17 cellular contexts compared by ENCODE assay signal in the genomic region with DNA sequence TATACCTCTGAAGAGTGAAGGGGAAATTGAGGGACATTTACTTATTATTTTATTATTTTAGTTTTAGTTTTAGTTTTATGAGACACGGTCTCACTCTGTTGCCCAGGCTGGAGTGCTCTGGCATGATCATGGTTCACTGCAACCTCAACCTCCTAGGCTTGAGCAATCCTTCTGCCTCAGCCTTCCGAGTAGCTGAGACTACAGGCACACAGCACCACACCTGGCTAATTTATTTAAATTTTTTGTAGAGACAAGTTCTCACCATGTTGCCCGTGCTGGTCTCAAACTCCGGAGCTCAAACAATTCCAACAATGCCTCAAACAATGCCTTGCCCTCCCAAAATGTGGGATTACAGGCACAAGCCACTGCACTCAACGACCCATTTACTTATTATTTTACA.
A peak's percentile ranks its signal among the peaks of the same experiment; 100 is the strongest.
DNase-seq lines count a peak whose midpoint lies in the region; ATAC-seq, FAIRE-seq and TF ChIP-seq lines count a peak whose summit lies in the region.
"Had no signal": no experiment of that assay in that cellular context is flagged by ENCODE, and none has a peak within 500 bp of the region (broad histone marks: within the 10 kb centered on the region; RNA-seq: fewer than 3 reads in every experiment).

No MANE protein-coding gene starts in this region.

- peaks cover 1% of the 10 kb centered on the region for H3K9me3 Mint-ChIP-seq in glutamatergic neuron (ENCODE audit: unreplicated experiment)

- no peak overlapping the region for H3K9ac ChIP-seq in mammary epithelial cell (ENCODE audit: insufficient read depth, low read length)

- dilution Hi-C loops in mammary epithelial cell (cut with HindIII; ENCODE audit: low sequenced_read_pairs) = no loop called here

- H3K9me3 ChIP-seq in OCI-LY7 (ENCODE audit: low read length) (peaks cover 16% of the 10 kb centered on the region), heart left ventricle (peaks cover 0 to 19% (median 9%) of the 10 kb centered on the region in 12 donors), mammary epithelial cell (replicated peaks; ENCODE audit: insufficient read depth, low read length) (no peaks in the 10 kb centered on the region)

- no peaks in the 10 kb centered on the region for H3K4me1 Mint-ChIP-seq in glutamatergic neuron (ENCODE audit: low read depth, unreplicated experiment)
- H3K4me1 Mint-ChIP-seq: activated naive CD4-positive, alpha-beta T cell treated with anti-CD3 and anti-CD28 coated beads, Interleukin-2, amount 10 ng/mL, durations not matched to agents 7 days and 5 days; CD4-positive, alpha-beta memory T cell had no signal

- H3K9me2 ChIP-seq in OCI-LY7 (ENCODE audit: insufficient read depth, low read length) = no peaks in the 10 kb centered on the region

- DNase-seq in GM19239 (ENCODE audit: insufficient read length, low spot score) = no peak
- peak; percentile 66 for DNase-seq in OCI-LY7 (ENCODE audit: low spot score)
- DNase-seq in LoVo (ENCODE audit: low spot score) = no peak
- no peak for DNase-seq in heart left ventricle
- DNase-seq in mammary epithelial cell = no peak
- no peak for DNase-seq in glutamatergic neuron
- DNase-seq: activated CD4-positive, CD25-positive, alpha-beta regulatory T cell; activated naive CD4-positive, alpha-beta T cell treated with anti-CD3 and anti-CD28 coated beads, Interleukin-2, amount 10 ng/mL, durations not matched to agents 7 days and 5 days; brain microvascular endothelial cell; CD4-positive, alpha-beta memory T cell; effector CD8-positive, alpha-beta T cell; left ventricle myocardium superior; naive thymus-derived CD8-positive, alpha-beta T cell; NCI-H2029 treated with DMSO at 0.1 percent for 48 hours; SW 1271 had no signal

- BruUV-seq in OCI-LY7 (replicated peaks; lab: Mats Ljungman, UMichigan) (no TSS peak), mammary epithelial cell (replicated peaks; lab: Mats Ljungman, UMichigan) (no TSS peak)

- H3K36me3 ChIP-seq in OCI-LY7 (ENCODE audit: insufficient read depth, low read length) (peaks cover 7% of the 10 kb centered on the region; the same call in 1 of the 2 replicates), heart left ventricle (no peaks in the 10 kb centered on the region), mammary epithelial cell (ENCODE audit: insufficient read depth, low read length) (no peaks in the 10 kb centered on the region)
- H3K36me3 ChIP-seq: brain microvascular endothelial cell had no signal

- H3K4me1 ChIP-seq in OCI-LY7 (ENCODE audit: insufficient read depth, low read length, poor library complexity, severe bottlenecking) (peaks cover 29% of the 10 kb centered on the region), heart left ventricle (peaks cover 0 to 10% (median 0%) of the 10 kb centered on the region in 12 donors), mammary epithelial cell (ENCODE audit: insufficient read depth, low read length) (no peaks in the 10 kb centered on the region)

- H3K79me2 ChIP-seq in OCI-LY7 (ENCODE audit: insufficient read depth, low read depth, low read length) (no peaks in the 10 kb centered on the region), mammary epithelial cell (ENCODE audit: insufficient read depth, low read length) (no peaks in the 10 kb centered on the region)

- peak; percentile 59 for ATAC-seq in HG02763 (IDR thresholded peaks at IDR 0.05; ENCODE audit: unreplicated experiment)
- no peak for ATAC-seq in heart left ventricle
- ATAC-seq: left ventricle myocardium superior; naive thymus-derived CD8-positive, alpha-beta T cell; Panc1 had no signal

- TF ChIP-seq POLR2A in heart left ventricle (IDR thresholded peaks at IDR 0.05) = no peak

- peak overlapping the region; percentile 98 for H2AFZ ChIP-seq in OCI-LY7 (ENCODE audit: low read length)
- no peak overlapping the region for H2AFZ ChIP-seq in mammary epithelial cell (ENCODE audit: low read depth, low read length)

- H3K27ac Mint-ChIP-seq in glutamatergic neuron (ENCODE audit: unreplicated experiment) = no peak overlapping the region
- H3K27ac Mint-ChIP-seq: activated naive CD4-positive, alpha-beta T cell treated with anti-CD3 and anti-CD28 coated beads, Interleukin-2, amount 10 ng/mL, durations not matched to agents 7 days and 5 days; CD4-positive, alpha-beta memory T cell; naive thymus-derived CD8-positive, alpha-beta T cell had no signal

- TF ChIP-seq CTCF in OCI-LY7 (conservative IDR thresholded peaks at IDR 0.05; ENCODE audit: low read length) = peak; percentile 72
- no peak for TF ChIP-seq CTCF in heart left ventricle (IDR thresholded peaks at IDR 0.05)
- no peak for TF ChIP-seq CTCF in mammary epithelial cell (conservative IDR thresholded peaks at IDR 0.05 in 1 of 2, IDR thresholded peaks at IDR 0.05 in 1 of 2; ENCODE audit: extremely low read depth in 1 of 2, insufficient read depth in 1 of 2, low read depth in 1 of 2, low read length in 2 of 2)
- no peak for TF ChIP-seq CTCF in glutamatergic neuron (IDR thresholded peaks at IDR 0.05; ENCODE audit: partially characterized antibody, unreplicated experiment)

- H3K27me3 Mint-ChIP-seq in glutamatergic neuron (ENCODE audit: unreplicated experiment) = no peaks in the 10 kb centered on the region
- H3K27me3 Mint-ChIP-seq: activated naive CD4-positive, alpha-beta T cell treated with anti-CD3 and anti-CD28 coated beads, Interleukin-2, amount 10 ng/mL, durations not matched to agents 7 days and 5 days; CD4-positive, alpha-beta memory T cell; naive thymus-derived CD8-positive, alpha-beta T cell had no signal

- H4K20me1 ChIP-seq in OCI-LY7 (ENCODE audit: insufficient read depth, low read length) (no peaks in the 10 kb centered on the region), mammary epithelial cell (ENCODE audit: insufficient read depth, low read length) (no peaks in the 10 kb centered on the region)

- peak; percentile 53 for FAIRE-seq in GM19239 (lab: Jason Lieb, UNC)

- POLR2A ChIA-PET in OCI-LY7 (lab: Charles Lee) = interaction anchor here (0.7 to 2.3 kb wide), 8 partner anchors 13 to 93 kb away, joined by 3 to 8 read pairs (median 4); no protein-coding TSS in a partner anchor

- H3K4me2 ChIP-seq in OCI-LY7 (ENCODE audit: low read length) (peak overlapping the region; percentile 68), mammary epithelial cell (ENCODE audit: insufficient read depth, low read depth, low read length) (no peak overlapping the region)

- H3K27ac ChIP-seq in OCI-LY7 (ENCODE audit: low read depth, low read length, poor library complexity, severe bottlenecking) = peak overlapping the region; percentile 10
- H3K27ac ChIP-seq in heart left ventricle = no peak overlapping the region
- no peak overlapping the region for H3K27ac ChIP-seq in mammary epithelial cell (ENCODE audit: insufficient read depth, low read depth, low read length)
- H3K27ac ChIP-seq: brain microvascular endothelial cell had no signal

- 93 to 96% (median 95%) methylated on average over 5 of the region's 5 CpGs for WGBS in heart left ventricle, 4 donors
- WGBS in mammary epithelial cell (ENCODE audit: low coverage, missing lambda C conversion rate) = 98% methylated on average over 4 of the region's 5 CpGs

- no peak overlapping the region for H3K4me3 ChIP-seq in OCI-LY7 (ENCODE audit: low read depth, low read length, poor library complexity, severe bottlenecking)
- no peak overlapping the region for H3K4me3 ChIP-seq in heart left ventricle
- H3K4me3 ChIP-seq in mammary epithelial cell (replicated peaks in 1 of 3; ENCODE audit: insufficient read depth in 1 of 3, low read depth in 2 of 3, low read length in 3 of 3) = no peak overlapping the region

- CTCF ChIA-PET in OCI-LY7 (lab: Charles Lee; ENCODE audit: unreplicated experiment) = interaction anchor here (0.6 to 1.0 kb wide), 4 partner anchors 13 to 48 kb away, joined by 3 read pairs; no protein-coding TSS in a partner anchor
- CTCF ChIA-PET in mammary epithelial cell (lab: Charles Lee; ENCODE audit: low non-redundant PET) = no interaction called here

- in situ Hi-C loops in mammary epithelial cell (cut with MboI; ENCODE audit: low sequenced_read_pairs in 2 of 2) = no loop called here

- H3K27me3 ChIP-seq in heart left ventricle = no peaks in the 10 kb centered on the region
- no peaks in the 10 kb centered on the region for H3K27me3 ChIP-seq in mammary epithelial cell (ENCODE audit: insufficient read depth, low read length)
- H3K27me3 ChIP-seq: brain microvascular endothelial cell had no signal

- peaks cover under 1% of the 10 kb centered on the region for H3K36me3 Mint-ChIP-seq in glutamatergic neuron (ENCODE audit: unreplicated experiment)
- H3K36me3 Mint-ChIP-seq: activated naive CD4-positive, alpha-beta T cell treated with anti-CD3 and anti-CD28 coated beads, Interleukin-2, amount 10 ng/mL, durations not matched to agents 7 days and 5 days; CD4-positive, alpha-beta memory T cell had no signal

- H3K4me3 Mint-ChIP-seq in glutamatergic neuron (ENCODE audit: unreplicated experiment) = no peak overlapping the region
- H3K4me3 Mint-ChIP-seq: activated naive CD4-positive, alpha-beta T cell treated with anti-CD3 and anti-CD28 coated beads, Interleukin-2, amount 10 ng/mL, durations not matched to agents 7 days and 5 days; CD4-positive, alpha-beta memory T cell; naive thymus-derived CD8-positive, alpha-beta T cell had no signal

- intact Hi-C loops in OCI-LY7 (cut with micrococcal nuclease; ENCODE audit: unreplicated experiment) (loop anchor here (5.0 kb wide), 1 partner anchor 95 kb away; no protein-coding TSS in a partner anchor), heart left ventricle (cut with DNase I) (no loop called here), mammary epithelial cell (cut with micrococcal nuclease) (no loop called here)
